20 cellular contexts compared by ENCODE assay signal in genomic region chr6:20170455-20171148, GRCh38. TPM values are rescaled to one million over a fixed set of nuclear protein-coding genes. Genes with fewer than 3 reads are reported as not detected.
DNase-seq lines count a peak whose midpoint lies in the region; ATAC-seq, FAIRE-seq and TF ChIP-seq lines count a peak whose summit lies in the region.
"Had no signal": no experiment of that assay in that cellular context is flagged by ENCODE, and none has a peak within 500 bp of the region (broad histone marks: within the 10 kb centered on the region; RNA-seq: fewer than 3 reads in every experiment).

No MANE protein-coding gene starts in this region.

- H3K4me3 Mint-ChIP-seq in activated T-helper 1 cell treated with anti-CD3 and anti-CD28 coated beads, Interleukin-12 subunit alpha, Interleukin-12 subunit beta, Interleukin-2, Interleukin-4 antibody, amounts not matched to agents 30 ng/mL and 10 ng/mL and 1 ng/mL, durations not matched to agents 14 hours and 24 hours and 36 hours, result no peak overlapping the region
- H3K4me3 Mint-ChIP-seq: B cell; CD8-positive, alpha-beta T cell; H9 had no signal

- H3K36me3 ChIP-seq in HEK293 (ENCODE audit: control insufficient read depth in 2 of 2, insufficient read depth in 1 of 2, low read length in 2 of 2), result no peaks in the 10 kb centered on the region
- no peaks in the 10 kb centered on the region for H3K36me3 ChIP-seq in K562 (ENCODE audit: control insufficient read depth, insufficient read depth, low read length)
- peaks cover 0 to 5% (median 0%) of the 10 kb centered on the region in 4 donors for H3K36me3 ChIP-seq in esophagus muscularis mucosa

- no peaks in the 10 kb centered on the region for H3K27me3 ChIP-seq in K562 (ENCODE audit: control insufficient read depth in 2 of 2, insufficient read depth in 2 of 2, low read length in 2 of 2)
- H3K27me3 ChIP-seq in esophagus muscularis mucosa, result no peaks in the 10 kb centered on the region

- TF ChIP-seq RAD21 in K562 (CRISPR knock-in tag; conservative IDR thresholded peaks at IDR 0.05 in 1 of 2, IDR thresholded peaks at IDR 0.05 in 1 of 2), result no peak

- TF ChIP-seq EP300 in K562 (IDR thresholded peaks at IDR 0.05; ENCODE audit: low read length) (no peak), esophagus muscularis mucosa (IDR thresholded peaks at IDR 0.05) (no peak)

- TF ChIP-seq CTCF in HEK293 (tag by site-specific recombination; IDR thresholded peaks at IDR 0.05) (no peak), NB4 (IDR thresholded peaks at IDR 0.05; ENCODE audit: low read depth, low read length) (no peak), K562 (IDR thresholded peaks at IDR 0.05 in 2 of 3, conservative IDR thresholded peaks at IDR 0.05 in 1 of 3; ENCODE audit: insufficient read depth in 2 of 3, low read depth in 1 of 3, low read length in 3 of 3) (no peak), esophagus muscularis mucosa (IDR thresholded peaks at IDR 0.05) (no peak)

- H3K9me1 ChIP-seq in K562 (ENCODE audit: control insufficient read depth, insufficient read depth, low read length), result peaks cover 5% of the 10 kb centered on the region

- intact Hi-C loops in K562 (cut with micrococcal nuclease), result no loop called here
- intact Hi-C loops in activated T-helper 1 cell treated with anti-CD3 and anti-CD28 coated beads, Interleukin-12 subunit alpha, Interleukin-12 subunit beta, Interleukin-2, Interleukin-4 antibody, amounts not matched to agents 30 ng/mL and 10 ng/mL and 1 ng/mL, durations not matched to agents 14 hours and 24 hours and 36 hours (cut with micrococcal nuclease), result no loop called here
- intact Hi-C loops in esophagus muscularis mucosa (cut with DNase I), result loop anchor here (5.0 kb wide), 1 partner anchor 42 kb away; the partner anchor contains the start of gene MBOAT1

- H3K9ac ChIP-seq in K562 (ENCODE audit: insufficient read depth in 1 of 2, low read depth in 2 of 2, low read length in 2 of 2), result no peak overlapping the region

- no peak overlapping the region for H2AFZ ChIP-seq in K562 (ENCODE audit: low read depth, low read length)

- CTCF ChIA-PET in HEK293 (lab: Yijun Ruan, JAX), result interaction anchor here (1.3 kb wide), 1 partner anchor 44 kb away, joined by 4 read pairs; no protein-coding TSS in a partner anchor
- CTCF ChIA-PET in K562 (lab: Yijun Ruan, JAX; ENCODE audit: low intra/inter-chr PET ratio), result no interaction called here

- H3K27ac Mint-ChIP-seq in activated T-helper 1 cell treated with anti-CD3 and anti-CD28 coated beads, Interleukin-12 subunit alpha, Interleukin-12 subunit beta, Interleukin-2, Interleukin-4 antibody, amounts not matched to agents 30 ng/mL and 10 ng/mL and 1 ng/mL, durations not matched to agents 14 hours and 24 hours and 36 hours, result no peak overlapping the region
- H3K27ac Mint-ChIP-seq: B cell; CD8-positive, alpha-beta T cell; H9 had no signal

- no peaks in the 10 kb centered on the region for H3K79me2 ChIP-seq in K562 (ENCODE audit: control insufficient read depth, insufficient read depth, low read length)

- H3K4me1 Mint-ChIP-seq in activated T-helper 1 cell treated with anti-CD3 and anti-CD28 coated beads, Interleukin-12 subunit alpha, Interleukin-12 subunit beta, Interleukin-2, Interleukin-4 antibody, amounts not matched to agents 30 ng/mL and 10 ng/mL and 1 ng/mL, durations not matched to agents 14 hours and 24 hours and 36 hours (ENCODE audit: low read depth), result peaks cover 24% of the 10 kb centered on the region

- H3K4me1 ChIP-seq in HEK293 (ENCODE audit: control insufficient read depth, insufficient read depth, low read length), result no peaks in the 10 kb centered on the region
- peaks cover 0 to 19% of the 10 kb centered on the region in 2 experiments; a peak in 4 of 5 replicates for H3K4me1 ChIP-seq in K562 (replicated peaks in 1 of 2; ENCODE audit: control insufficient read depth in 2 of 2, insufficient read depth in 2 of 2, low read length in 2 of 2)
- H3K4me1 ChIP-seq in esophagus muscularis mucosa, result peaks cover 16 to 25% (median 19%) of the 10 kb centered on the region in 4 donors

- peak; percentile 51 for ATAC-seq in K562
- ATAC-seq: CD8-positive, alpha-beta T cell had no signal

- no TSS peak for BruUV-seq in K562 (replicated peaks; lab: Mats Ljungman, UMichigan)

- H3K4me3 ChIP-seq in HEK293 (ENCODE audit: low read depth, low read length), result no peak overlapping the region
- no peak overlapping the region for H3K4me3 ChIP-seq in NB4 (ENCODE audit: low read depth, low read length)
- H3K4me3 ChIP-seq in K562, result no peak overlapping the region
- no peak overlapping the region for H3K4me3 ChIP-seq in esophagus muscularis mucosa

- H3K9me3 Mint-ChIP-seq in activated T-helper 1 cell treated with anti-CD3 and anti-CD28 coated beads, Interleukin-12 subunit alpha, Interleukin-12 subunit beta, Interleukin-2, Interleukin-4 antibody, amounts not matched to agents 30 ng/mL and 10 ng/mL and 1 ng/mL, durations not matched to agents 14 hours and 24 hours and 36 hours, result no peaks in the 10 kb centered on the region
- H3K9me3 Mint-ChIP-seq: CD8-positive, alpha-beta T cell; H9 had no signal

- no peak overlapping the region for H3K4me2 ChIP-seq in K562 (ENCODE audit: insufficient read depth, low read length)

- DNase-seq in NB4 (ENCODE audit: low read depth) (peak; percentile 40), K562 (ENCODE audit: extremely low read depth in 1 of 4, low spot score in 3 of 4) (peak in 1 of 4 experiments; percentile 14), esophagus muscularis mucosa (ENCODE audit: extremely low spot score) (no peak), cortex of kidney (lab: John Stamatoyannopoulos, UW) (no peak), SW 1271 (lab: John Stamatoyannopoulos, UW) (no peak)
- DNase-seq in activated T-helper 1 cell treated with anti-CD3 and anti-CD28 coated beads, Interleukin-12 subunit alpha, Interleukin-12 subunit beta, Interleukin-2, Interleukin-4 antibody, amounts not matched to agents 30 ng/mL and 10 ng/mL and 1 ng/mL, durations not matched to agents 14 hours and 24 hours and 36 hours (ENCODE audit: low spot score), result no peak
- DNase-seq: CD8-positive, alpha-beta T cell; COR-L47; DMS153; DMS79 treated with DMSO at 0.1 percent for 48 hours; EL; GOT3; H9 had no signal

- H3K27me3 Mint-ChIP-seq in activated T-helper 1 cell treated with anti-CD3 and anti-CD28 coated beads, Interleukin-12 subunit alpha, Interleukin-12 subunit beta, Interleukin-2, Interleukin-4 antibody, amounts not matched to agents 30 ng/mL and 10 ng/mL and 1 ng/mL, durations not matched to agents 14 hours and 24 hours and 36 hours (ENCODE audit: insufficient read depth), result peaks cover 3% of the 10 kb centered on the region
- H3K27me3 Mint-ChIP-seq: B cell had no signal

- TF ChIP-seq POLR2A in NB4 (IDR thresholded peaks at IDR 0.05; ENCODE audit: extremely low read depth, insufficient read length), result no peak
- TF ChIP-seq POLR2A in K562 (conservative IDR thresholded peaks at IDR 0.05), result no peak
- TF ChIP-seq POLR2A in esophagus muscularis mucosa (IDR thresholded peaks at IDR 0.05; ENCODE audit: low read depth), result no peak

- POLR2A ChIA-PET in HEK293 (lab: Yijun Ruan, JAX) (no interaction called here), K562 (lab: Yijun Ruan, JAX) (interaction anchor here (0.6 to 1.7 kb wide), 4 partner anchors 10 to 517 kb away, joined by 3 to 4 read pairs (median 3); no protein-coding TSS in a partner anchor)

- no peaks in the 10 kb centered on the region for H4K20me1 ChIP-seq in K562 (replicated peaks; ENCODE audit: control insufficient read depth, insufficient read depth, low read length)

- in situ Hi-C loops in K562 (cut with MboI), result no loop called here

- FAIRE-seq in K562 (lab: Jason Lieb, UNC), result no peak
- FAIRE-seq: A204.1, D721Med, G401.6, GM12892 had no signal

- WGBS in K562 (ENCODE audit: insufficient coverage, low coverage, missing lambda C conversion rate), result 57% methylated on average over 4 of the region's 4 CpGs
- 90% methylated on average over 4 of the region's 4 CpGs for WGBS in esophagus muscularis mucosa

- H3K36me3 Mint-ChIP-seq in activated T-helper 1 cell treated with anti-CD3 and anti-CD28 coated beads, Interleukin-12 subunit alpha, Interleukin-12 subunit beta, Interleukin-2, Interleukin-4 antibody, amounts not matched to agents 30 ng/mL and 10 ng/mL and 1 ng/mL, durations not matched to agents 14 hours and 24 hours and 36 hours (ENCODE audit: low read depth), result peaks cover 12% of the 10 kb centered on the region

- H3K27ac ChIP-seq in HEK293 (ENCODE audit: extremely low read depth, low read depth, low read length) (no peak overlapping the region), K562 (ENCODE audit: extremely low read depth, low read depth, low read length) (no peak overlapping the region), esophagus muscularis mucosa (replicated peaks in 1 of 4) (no peak overlapping the region)
- H3K27ac ChIP-seq: C4-2B had no signal

- H3K9me3 ChIP-seq in HEK293 (ENCODE audit: control insufficient read depth, insufficient read depth, low read depth, low read length) (no peaks in the 10 kb centered on the region), K562 (replicated peaks; ENCODE audit: control insufficient read depth, insufficient read depth, low read depth, low read length) (no peaks in the 10 kb centered on the region), esophagus muscularis mucosa (no peaks in the 10 kb centered on the region)

TF ChIP-seq in HEK293, 187 proteins besides CTCF, POLR2A, EP300 and RAD21 (continues in another document):
- TF ChIP-seq ZNF707 (tag by site-specific recombination; IDR thresholded peaks at IDR 0.05), result no peak

RNA-seq across cellular contexts. Expression of gene MBOAT1, which starts 41.7 kb away (rescaled TPM):
- total RNA-seq in K562 (2011; cell fraction: chromatin; rRNA removed; ENCODE audit: low replicate concordance), result 21.3 and 23.7 TPM in 2 replicates
- total RNA-seq in K562 (2011; cell fraction: nucleolus; rRNA removed), result 16.7 and 20.0 TPM in 2 replicates
- total RNA-seq in K562 (2011; cell fraction: nucleoplasm; rRNA removed), result 23.1 and 26.4 TPM in 2 replicates
- total RNA-seq in K562 (2014; rRNA removed) (8.8 and 10.0 TPM in 2 replicates), K562 (2014; rRNA removed; fragmentation: Illumina TruSeq; extraction: Trizol) (15.2 and 16.0 TPM in 2 replicates), K562 (2015; rRNA removed; fragmentation: Illumina TruSeq; extraction: Trizol) (14.9 and 15.1 TPM in 2 replicates), K562 (2021) (13.9 and 16.5 TPM in 2 replicates), esophagus muscularis mucosa (1 to 10 TPM; 4.3 to 5.6 (median 4.7) TPM)
- polyA plus RNA-seq in K562 (2011; rRNA removed) (10.3 and 11.0 TPM in 2 replicates), K562 (2014; fragmentation: Illumina TruSeq; extraction: Trizol) (9.6 and 10.3 TPM in 2 replicates), K562 (2014; fragmentation: Nextera tagmentation; extraction: Ambion mirVana) (under 1 TPM; 0.13 to 0.39 TPM), K562 (2014; rRNA removed) (5.2 and 5.7 TPM in 2 replicates)
- polyA plus RNA-seq in K562 (2011; cell fraction: cytosol; rRNA removed), result 5.5 and 9.5 TPM in 2 replicates
- 22.9 and 25.9 TPM in 2 replicates for polyA plus RNA-seq in K562 (2011; cell fraction: nucleus; rRNA removed)
- polyA plus RNA-seq in K562 (2012), result 10.1 and 17.6 TPM in 2 replicates
- 22.1 and 24.6 TPM in 2 replicates for polyA minus RNA-seq in K562 (2011; rRNA and poly(A)+ RNA removed)
- 11.5 and 12.0 TPM in 2 replicates for polyA minus RNA-seq in K562 (2011; cell fraction: cytosol; rRNA and poly(A)+ RNA removed)
- 12.0 and 16.4 TPM in 2 replicates for polyA minus RNA-seq in K562 (2011; cell fraction: nucleus; rRNA and poly(A)+ RNA removed)
- 12.2 and 13.5 TPM in 2 replicates for total RNA-seq in activated T-helper 1 cell treated with anti-CD3 and anti-CD28 coated beads, Interleukin-12 subunit alpha, Interleukin-12 subunit beta, Interleukin-2, Interleukin-4 antibody, amounts not matched to agents 30 ng/mL and 10 ng/mL and 1 ng/mL, durations not matched to agents 14 hours and 24 hours and 36 hours

Comparison
In these comparisons a context has a peak if more than half of its experiments do, and no peak if none do; other contexts are left out.
1. Of the 44 proteins assayed by ChIP-seq in both K562 and HEK293: peak only in K562: none; only in HEK293: none; in both: ZNF24; in neither: 43.